Comparison of ENCODE assay signal across 1 cellular context in the genomic region with DNA sequence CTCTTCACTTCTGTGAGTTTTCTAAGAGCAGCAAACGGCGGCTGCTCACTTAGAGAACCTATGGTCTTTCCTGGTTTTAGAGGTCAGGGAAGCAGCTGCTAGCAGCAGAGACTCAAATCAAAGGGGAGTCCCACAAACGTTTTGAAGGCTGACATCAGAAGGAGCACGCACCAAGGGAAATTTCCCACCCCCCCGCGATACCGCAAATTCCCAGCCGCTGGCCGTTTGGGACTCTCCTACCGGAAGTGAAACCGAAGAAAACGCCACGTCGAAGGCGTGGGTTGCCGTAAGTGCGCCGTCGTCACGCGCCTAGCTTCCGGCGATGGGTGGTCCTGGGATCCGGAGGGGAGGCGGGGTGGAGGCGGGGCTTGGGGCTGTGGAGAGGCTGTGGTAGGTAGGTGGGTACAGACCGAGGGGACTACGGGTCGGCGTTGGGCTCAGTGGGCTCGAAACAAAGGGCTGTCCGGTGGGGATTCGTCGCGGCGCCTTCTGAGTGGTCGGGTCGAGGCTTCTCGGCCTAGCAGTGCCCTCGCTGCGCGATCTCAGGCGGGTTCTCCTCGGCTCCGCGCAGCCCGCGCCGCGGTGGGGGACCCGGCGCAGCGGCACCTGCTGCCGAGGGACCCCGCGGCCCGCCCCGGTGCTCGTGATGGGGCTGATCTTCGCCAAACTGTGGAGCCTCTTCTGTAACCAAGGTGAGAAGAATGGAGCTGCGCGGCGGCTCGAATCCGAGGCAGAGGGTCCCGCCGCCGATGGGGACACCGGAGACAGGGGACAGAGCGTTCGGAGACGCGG.
A peak's percentile ranks its signal among the peaks of the same experiment; 100 is the strongest.
TF ChIP-seq lines count a peak whose summit lies in the region.

A gene with protein sequence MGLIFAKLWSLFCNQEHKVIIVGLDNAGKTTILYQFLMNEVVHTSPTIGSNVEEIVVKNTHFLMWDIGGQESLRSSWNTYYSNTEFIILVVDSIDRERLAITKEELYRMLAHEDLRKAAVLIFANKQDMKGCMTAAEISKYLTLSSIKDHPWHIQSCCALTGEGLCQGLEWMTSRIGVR (plus strand): TSS at position 440 of the 792 bp plus-strand sequence. CDS start 207 bp downstream, at position 647.

TF ChIP-seq in GM12878, 131 proteins besides CTCF, POLR2A, EP300 and RAD21 (continued from another document and continues in another):
- TF ChIP-seq, protein P1, sequence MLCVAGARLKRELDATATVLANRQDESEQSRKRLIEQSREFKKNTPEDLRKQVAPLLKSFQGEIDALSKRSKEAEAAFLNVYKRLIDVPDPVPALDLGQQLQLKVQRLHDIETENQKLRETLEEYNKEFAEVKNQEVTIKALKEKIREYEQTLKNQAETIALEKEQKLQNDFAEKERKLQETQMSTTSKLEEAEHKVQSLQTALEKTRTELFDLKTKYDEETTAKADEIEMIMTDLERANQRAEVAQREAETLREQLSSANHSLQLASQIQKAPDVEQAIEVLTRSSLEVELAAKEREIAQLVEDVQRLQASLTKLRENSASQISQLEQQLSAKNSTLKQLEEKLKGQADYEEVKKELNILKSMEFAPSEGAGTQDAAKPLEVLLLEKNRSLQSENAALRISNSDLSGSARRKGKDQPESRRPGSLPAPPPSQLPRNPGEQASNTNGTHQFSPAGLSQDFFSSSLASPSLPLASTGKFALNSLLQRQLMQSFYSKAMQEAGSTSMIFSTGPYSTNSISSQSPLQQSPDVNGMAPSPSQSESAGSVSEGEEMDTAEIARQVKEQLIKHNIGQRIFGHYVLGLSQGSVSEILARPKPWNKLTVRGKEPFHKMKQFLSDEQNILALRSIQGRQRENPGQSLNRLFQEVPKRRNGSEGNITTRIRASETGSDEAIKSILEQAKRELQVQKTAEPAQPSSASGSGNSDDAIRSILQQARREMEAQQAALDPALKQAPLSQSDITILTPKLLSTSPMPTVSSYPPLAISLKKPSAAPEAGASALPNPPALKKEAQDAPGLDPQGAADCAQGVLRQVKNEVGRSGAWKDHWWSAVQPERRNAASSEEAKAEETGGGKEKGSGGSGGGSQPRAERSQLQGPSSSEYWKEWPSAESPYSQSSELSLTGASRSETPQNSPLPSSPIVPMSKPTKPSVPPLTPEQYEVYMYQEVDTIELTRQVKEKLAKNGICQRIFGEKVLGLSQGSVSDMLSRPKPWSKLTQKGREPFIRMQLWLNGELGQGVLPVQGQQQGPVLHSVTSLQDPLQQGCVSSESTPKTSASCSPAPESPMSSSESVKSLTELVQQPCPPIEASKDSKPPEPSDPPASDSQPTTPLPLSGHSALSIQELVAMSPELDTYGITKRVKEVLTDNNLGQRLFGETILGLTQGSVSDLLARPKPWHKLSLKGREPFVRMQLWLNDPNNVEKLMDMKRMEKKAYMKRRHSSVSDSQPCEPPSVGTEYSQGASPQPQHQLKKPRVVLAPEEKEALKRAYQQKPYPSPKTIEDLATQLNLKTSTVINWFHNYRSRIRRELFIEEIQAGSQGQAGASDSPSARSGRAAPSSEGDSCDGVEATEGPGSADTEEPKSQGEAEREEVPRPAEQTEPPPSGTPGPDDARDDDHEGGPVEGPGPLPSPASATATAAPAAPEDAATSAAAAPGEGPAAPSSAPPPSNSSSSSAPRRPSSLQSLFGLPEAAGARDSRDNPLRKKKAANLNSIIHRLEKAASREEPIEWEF (IDR thresholded peaks at IDR 0.05; ENCODE audit: insufficient replicate concordance, low read depth, low read length): no peak
- TF ChIP-seq, protein P2, sequence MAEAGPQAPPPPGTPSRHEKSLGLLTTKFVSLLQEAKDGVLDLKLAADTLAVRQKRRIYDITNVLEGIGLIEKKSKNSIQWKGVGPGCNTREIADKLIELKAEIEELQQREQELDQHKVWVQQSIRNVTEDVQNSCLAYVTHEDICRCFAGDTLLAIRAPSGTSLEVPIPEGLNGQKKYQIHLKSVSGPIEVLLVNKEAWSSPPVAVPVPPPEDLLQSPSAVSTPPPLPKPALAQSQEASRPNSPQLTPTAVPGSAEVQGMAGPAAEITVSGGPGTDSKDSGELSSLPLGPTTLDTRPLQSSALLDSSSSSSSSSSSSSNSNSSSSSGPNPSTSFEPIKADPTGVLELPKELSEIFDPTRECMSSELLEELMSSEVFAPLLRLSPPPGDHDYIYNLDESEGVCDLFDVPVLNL (IDR thresholded peaks at IDR 0.05; ENCODE audit: low read depth, low read length): no peak
- peak; percentile 61 for TF ChIP-seq MXI1 (IDR thresholded peaks at IDR 0.05; ENCODE audit: low read depth, low read length)
- TF ChIP-seq YY1 (IDR thresholded peaks at IDR 0.05; ENCODE audit: low read depth, low read length): peak; percentile 37; the same call in 1 of the 2 replicates
- TF ChIP-seq, protein P3, sequence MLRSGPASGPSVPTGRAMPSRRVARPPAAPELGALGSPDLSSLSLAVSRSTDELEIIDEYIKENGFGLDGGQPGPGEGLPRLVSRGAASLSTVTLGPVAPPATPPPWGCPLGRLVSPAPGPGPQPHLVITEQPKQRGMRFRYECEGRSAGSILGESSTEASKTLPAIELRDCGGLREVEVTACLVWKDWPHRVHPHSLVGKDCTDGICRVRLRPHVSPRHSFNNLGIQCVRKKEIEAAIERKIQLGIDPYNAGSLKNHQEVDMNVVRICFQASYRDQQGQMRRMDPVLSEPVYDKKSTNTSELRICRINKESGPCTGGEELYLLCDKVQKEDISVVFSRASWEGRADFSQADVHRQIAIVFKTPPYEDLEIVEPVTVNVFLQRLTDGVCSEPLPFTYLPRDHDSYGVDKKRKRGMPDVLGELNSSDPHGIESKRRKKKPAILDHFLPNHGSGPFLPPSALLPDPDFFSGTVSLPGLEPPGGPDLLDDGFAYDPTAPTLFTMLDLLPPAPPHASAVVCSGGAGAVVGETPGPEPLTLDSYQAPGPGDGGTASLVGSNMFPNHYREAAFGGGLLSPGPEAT (IDR thresholded peaks at IDR 0.05; ENCODE audit: low read depth): peak; percentile 98
- peak; percentile 15 for TF ChIP-seq SMAD1 (IDR thresholded peaks at IDR 0.05; ENCODE audit: low read depth, partially characterized antibody)
- TF ChIP-seq BRCA1 (IDR thresholded peaks at IDR 0.05; ENCODE audit: low read depth, low read length): no peak
- TF ChIP-seq SIX5 (IDR thresholded peaks at IDR 0.05; ENCODE audit: low read depth, low read length, severe bottlenecking): no peak
- no peak for TF ChIP-seq RB1 (IDR thresholded peaks at IDR 0.05; ENCODE audit: borderline replicate concordance)
- TF ChIP-seq NR2C2 (IDR thresholded peaks at IDR 0.05; ENCODE audit: borderline replicate concordance, control insufficient read depth, insufficient read length, low read depth): no peak
- TF ChIP-seq, protein P4, sequence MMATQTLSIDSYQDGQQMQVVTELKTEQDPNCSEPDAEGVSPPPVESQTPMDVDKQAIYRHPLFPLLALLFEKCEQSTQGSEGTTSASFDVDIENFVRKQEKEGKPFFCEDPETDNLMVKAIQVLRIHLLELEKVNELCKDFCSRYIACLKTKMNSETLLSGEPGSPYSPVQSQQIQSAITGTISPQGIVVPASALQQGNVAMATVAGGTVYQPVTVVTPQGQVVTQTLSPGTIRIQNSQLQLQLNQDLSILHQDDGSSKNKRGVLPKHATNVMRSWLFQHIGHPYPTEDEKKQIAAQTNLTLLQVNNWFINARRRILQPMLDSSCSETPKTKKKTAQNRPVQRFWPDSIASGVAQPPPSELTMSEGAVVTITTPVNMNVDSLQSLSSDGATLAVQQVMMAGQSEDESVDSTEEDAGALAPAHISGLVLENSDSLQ (IDR thresholded peaks at IDR 0.05): no peak
- peak; percentile 87 for TF ChIP-seq NFIC (IDR thresholded peaks at IDR 0.05; ENCODE audit: low read depth, low read length)
- peak; percentile 49; the same call in 1 of the 2 replicates for TF ChIP-seq SMARCA5 (IDR thresholded peaks at IDR 0.05)
- TF ChIP-seq, protein P5, sequence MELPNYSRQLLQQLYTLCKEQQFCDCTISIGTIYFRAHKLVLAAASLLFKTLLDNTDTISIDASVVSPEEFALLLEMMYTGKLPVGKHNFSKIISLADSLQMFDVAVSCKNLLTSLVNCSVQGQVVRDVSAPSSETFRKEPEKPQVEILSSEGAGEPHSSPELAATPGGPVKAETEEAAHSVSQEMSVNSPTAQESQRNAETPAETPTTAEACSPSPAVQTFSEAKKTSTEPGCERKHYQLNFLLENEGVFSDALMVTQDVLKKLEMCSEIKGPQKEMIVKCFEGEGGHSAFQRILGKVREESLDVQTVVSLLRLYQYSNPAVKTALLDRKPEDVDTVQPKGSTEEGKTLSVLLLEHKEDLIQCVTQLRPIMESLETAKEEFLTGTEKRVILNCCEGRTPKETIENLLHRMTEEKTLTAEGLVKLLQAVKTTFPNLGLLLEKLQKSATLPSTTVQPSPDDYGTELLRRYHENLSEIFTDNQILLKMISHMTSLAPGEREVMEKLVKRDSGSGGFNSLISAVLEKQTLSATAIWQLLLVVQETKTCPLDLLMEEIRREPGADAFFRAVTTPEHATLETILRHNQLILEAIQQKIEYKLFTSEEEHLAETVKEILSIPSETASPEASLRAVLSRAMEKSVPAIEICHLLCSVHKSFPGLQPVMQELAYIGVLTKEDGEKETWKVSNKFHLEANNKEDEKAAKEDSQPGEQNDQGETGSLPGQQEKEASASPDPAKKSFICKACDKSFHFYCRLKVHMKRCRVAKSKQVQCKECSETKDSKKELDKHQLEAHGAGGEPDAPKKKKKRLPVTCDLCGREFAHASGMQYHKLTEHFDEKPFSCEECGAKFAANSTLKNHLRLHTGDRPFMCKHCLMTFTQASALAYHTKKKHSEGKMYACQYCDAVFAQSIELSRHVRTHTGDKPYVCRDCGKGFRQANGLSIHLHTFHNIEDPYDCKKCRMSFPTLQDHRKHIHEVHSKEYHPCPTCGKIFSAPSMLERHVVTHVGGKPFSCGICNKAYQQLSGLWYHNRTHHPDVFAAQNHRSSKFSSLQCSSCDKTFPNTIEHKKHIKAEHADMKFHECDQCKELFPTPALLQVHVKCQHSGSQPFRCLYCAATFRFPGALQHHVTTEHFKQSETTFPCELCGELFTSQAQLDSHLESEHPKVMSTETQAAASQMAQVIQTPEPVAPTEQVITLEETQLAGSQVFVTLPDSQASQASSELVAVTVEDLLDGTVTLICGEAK (IDR thresholded peaks at IDR 0.05; ENCODE audit: borderline replicate concordance): peak; percentile 81
- no peak for TF ChIP-seq YBX1 (IDR thresholded peaks at IDR 0.05)
- no peak for TF ChIP-seq RFX5 (IDR thresholded peaks at IDR 0.05; ENCODE audit: low read depth, low read length)
- no peak for TF ChIP-seq ASH2L (IDR thresholded peaks at IDR 0.05; ENCODE audit: borderline replicate concordance, low read depth)
- TF ChIP-seq TARDBP (IDR thresholded peaks at IDR 0.05; ENCODE audit: borderline replicate concordance): peak; percentile 67; the same call in 1 of the 2 replicates
- TF ChIP-seq, protein P6, sequence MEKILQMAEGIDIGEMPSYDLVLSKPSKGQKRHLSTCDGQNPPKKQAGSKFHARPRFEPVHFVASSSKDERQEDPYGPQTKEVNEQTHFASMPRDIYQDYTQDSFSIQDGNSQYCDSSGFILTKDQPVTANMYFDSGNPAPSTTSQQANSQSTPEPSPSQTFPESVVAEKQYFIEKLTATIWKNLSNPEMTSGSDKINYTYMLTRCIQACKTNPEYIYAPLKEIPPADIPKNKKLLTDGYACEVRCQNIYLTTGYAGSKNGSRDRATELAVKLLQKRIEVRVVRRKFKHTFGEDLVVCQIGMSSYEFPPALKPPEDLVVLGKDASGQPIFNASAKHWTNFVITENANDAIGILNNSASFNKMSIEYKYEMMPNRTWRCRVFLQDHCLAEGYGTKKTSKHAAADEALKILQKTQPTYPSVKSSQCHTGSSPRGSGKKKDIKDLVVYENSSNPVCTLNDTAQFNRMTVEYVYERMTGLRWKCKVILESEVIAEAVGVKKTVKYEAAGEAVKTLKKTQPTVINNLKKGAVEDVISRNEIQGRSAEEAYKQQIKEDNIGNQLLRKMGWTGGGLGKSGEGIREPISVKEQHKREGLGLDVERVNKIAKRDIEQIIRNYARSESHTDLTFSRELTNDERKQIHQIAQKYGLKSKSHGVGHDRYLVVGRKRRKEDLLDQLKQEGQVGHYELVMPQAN (conservative IDR thresholded peaks at IDR 0.05): peak; percentile 77
- TF ChIP-seq MEF2B (IDR thresholded peaks at IDR 0.05; ENCODE audit: partially characterized antibody, poor library complexity, severe bottlenecking): peak; percentile 95
- peak in 1 of 2 experiments; percentile 74; a peak in 1 of 4 replicates for TF ChIP-seq ETV6 (conservative IDR thresholded peaks at IDR 0.05 in 1 of 2, IDR thresholded peaks at IDR 0.05 in 1 of 2; ENCODE audit: borderline replicate concordance in 1 of 2, low read depth in 1 of 2)
- TF ChIP-seq MEF2A (IDR thresholded peaks at IDR 0.05; ENCODE audit: insufficient read depth, low read depth, low read length): 0 out of 2 replicates have a peak, but pooled peaks have one; percentile 67
- no peak for TF ChIP-seq PAX8 (IDR thresholded peaks at IDR 0.05)
- TF ChIP-seq POU2F2 (IDR thresholded peaks at IDR 0.05; ENCODE audit: borderline replicate concordance, low read depth, low read length): peak; percentile 60
- TF ChIP-seq, protein P7, sequence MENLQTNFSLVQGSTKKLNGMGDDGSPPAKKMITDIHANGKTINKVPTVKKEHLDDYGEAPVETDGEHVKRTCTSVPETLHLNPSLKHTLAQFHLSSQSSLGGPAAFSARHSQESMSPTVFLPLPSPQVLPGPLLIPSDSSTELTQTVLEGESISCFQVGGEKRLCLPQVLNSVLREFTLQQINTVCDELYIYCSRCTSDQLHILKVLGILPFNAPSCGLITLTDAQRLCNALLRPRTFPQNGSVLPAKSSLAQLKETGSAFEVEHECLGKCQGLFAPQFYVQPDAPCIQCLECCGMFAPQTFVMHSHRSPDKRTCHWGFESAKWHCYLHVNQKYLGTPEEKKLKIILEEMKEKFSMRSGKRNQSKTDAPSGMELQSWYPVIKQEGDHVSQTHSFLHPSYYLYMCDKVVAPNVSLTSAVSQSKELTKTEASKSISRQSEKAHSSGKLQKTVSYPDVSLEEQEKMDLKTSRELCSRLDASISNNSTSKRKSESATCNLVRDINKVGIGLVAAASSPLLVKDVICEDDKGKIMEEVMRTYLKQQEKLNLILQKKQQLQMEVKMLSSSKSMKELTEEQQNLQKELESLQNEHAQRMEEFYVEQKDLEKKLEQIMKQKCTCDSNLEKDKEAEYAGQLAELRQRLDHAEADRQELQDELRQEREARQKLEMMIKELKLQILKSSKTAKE (IDR thresholded peaks at IDR 0.05; ENCODE audit: low read depth, poor library complexity, severe bottlenecking): peak; percentile 80
- TF ChIP-seq SREBF2 (IDR thresholded peaks at IDR 0.05; ENCODE audit: low read length): no peak
- peak; percentile 94 for TF ChIP-seq ATF7 (IDR thresholded peaks at IDR 0.05; ENCODE audit: low read depth)
- TF ChIP-seq, protein P8, sequence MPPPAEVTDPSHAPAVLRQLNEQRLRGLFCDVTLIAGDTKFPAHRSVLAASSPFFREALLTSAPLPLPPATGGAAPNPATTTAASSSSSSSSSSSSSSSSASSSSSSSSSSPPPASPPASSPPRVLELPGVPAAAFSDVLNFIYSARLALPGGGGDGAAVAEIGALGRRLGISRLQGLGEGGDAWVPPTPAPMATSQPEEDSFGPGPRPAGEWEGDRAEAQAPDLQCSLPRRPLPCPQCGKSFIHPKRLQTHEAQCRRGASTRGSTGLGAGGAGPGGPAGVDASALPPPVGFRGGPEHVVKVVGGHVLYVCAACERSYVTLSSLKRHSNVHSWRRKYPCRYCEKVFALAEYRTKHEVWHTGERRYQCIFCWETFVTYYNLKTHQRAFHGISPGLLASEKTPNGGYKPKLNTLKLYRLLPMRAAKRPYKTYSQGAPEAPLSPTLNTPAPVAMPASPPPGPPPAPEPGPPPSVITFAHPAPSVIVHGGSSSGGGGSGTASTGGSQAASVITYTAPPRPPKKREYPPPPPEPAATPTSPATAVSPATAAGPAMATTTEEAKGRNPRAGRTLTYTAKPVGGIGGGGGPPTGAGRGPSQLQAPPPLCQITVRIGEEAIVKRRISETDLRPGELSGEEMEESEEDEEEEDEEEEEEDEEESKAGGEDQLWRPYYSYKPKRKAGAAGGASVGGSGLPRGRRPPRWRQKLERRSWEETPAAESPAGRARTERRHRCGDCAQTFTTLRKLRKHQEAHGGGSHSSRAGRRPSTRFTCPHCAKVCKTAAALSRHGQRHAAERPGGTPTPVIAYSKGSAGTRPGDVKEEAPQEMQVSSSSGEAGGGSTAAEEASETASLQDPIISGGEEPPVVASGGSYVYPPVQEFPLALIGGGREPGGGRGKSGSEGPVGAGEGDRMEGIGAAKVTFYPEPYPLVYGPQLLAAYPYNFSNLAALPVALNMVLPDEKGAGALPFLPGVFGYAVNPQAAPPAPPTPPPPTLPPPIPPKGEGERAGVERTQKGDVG (CRISPR knock-in tag; IDR thresholded peaks at IDR 0.05): no peak
